ENCODE assay signal across 12 cellular contexts in genomic region chr1:87279966-87280535, GRCh38. TPM values are rescaled to one million over a fixed set of nuclear protein-coding genes. Genes with fewer than 3 reads are reported as not detected.
DNase-seq lines count a peak whose midpoint lies in the region; ATAC-seq and TF ChIP-seq lines count a peak whose summit lies in the region.
"Had no signal": no experiment of that assay in that cellular context is flagged by ENCODE, and none has a peak within 500 bp of the region (broad histone marks: within the 10 kb centered on the region; RNA-seq: fewer than 3 reads in every experiment).

No MANE protein-coding gene starts in this region.

- no peak for ATAC-seq in HG03342 (IDR thresholded peaks at IDR 0.05; ENCODE audit: unreplicated experiment)
- ATAC-seq: activated T-helper 17 cell treated with anti-CD3 and anti-CD28 coated beads, Interleukin-2, amount 50 U/mL, for 72 hours; left lobe of liver; T-cell had no signal

- DNase-seq in DMS114 treated with DMSO at 0.1 percent for 48 hours (lab: John Stamatoyannopoulos, UW; ENCODE audit: unreplicated experiment) (peak; percentile 18), HT-29 (ENCODE audit: low spot score) (peak; percentile 8), SKM-1 (lab: John Stamatoyannopoulos, UW; ENCODE audit: unreplicated experiment) (peak; percentile 15), fibroblast of villous mesenchyme (ENCODE audit: low read depth) (peak; percentile 15), LoVo (ENCODE audit: low spot score) (no peak), NCI-H526 treated with DMSO at 0.1 percent for 48 hours (lab: John Stamatoyannopoulos, UW) (no peak)
- DNase-seq in activated T-cell treated with anti-CD3 and anti-CD28 coated beads, Interleukin-2, amount 50 U/mL, for 48 hours, result no peak
- DNase-seq: NCI-H1417, T-cell had no signal

- no peak overlapping the region for H3K4me3 ChIP-seq in fibroblast of villous mesenchyme (ENCODE audit: low read depth, low read length)

- TF ChIP-seq CTCF in fibroblast of villous mesenchyme (IDR thresholded peaks at IDR 0.05; ENCODE audit: insufficient read depth, low read depth, low read length), result peak; percentile 19

RNA-seq across cellular contexts. Expression of gene LMO4, which starts 48.6 kb away (rescaled TPM):
- 174 and 184 TPM in 2 replicates for total RNA-seq in HT-29 (2014; rRNA removed; shearing (Covaris generic))
- total RNA-seq in fibroblast of villous mesenchyme, result 44.1 and 70.8 TPM in 2 replicates

Comparison
In these comparisons a context has a peak if more than half of its experiments do, and no peak if none do; other contexts are left out.
1. DNase-seq: peak in DMS114 treated with DMSO at 0.1 percent for 48 hours (single experiment), HT-29 (single experiment), SKM-1 (single experiment) and fibroblast of villous mesenchyme (single experiment); none in LoVo (single experiment), NCI-H526 treated with DMSO at 0.1 percent for 48 hours (single experiment) and activated T-cell treated with anti-CD3 and anti-CD28 coated beads, Interleukin-2, amount 50 U/mL, for 48 hours (0 of 2).